In the genomic region with DNA sequence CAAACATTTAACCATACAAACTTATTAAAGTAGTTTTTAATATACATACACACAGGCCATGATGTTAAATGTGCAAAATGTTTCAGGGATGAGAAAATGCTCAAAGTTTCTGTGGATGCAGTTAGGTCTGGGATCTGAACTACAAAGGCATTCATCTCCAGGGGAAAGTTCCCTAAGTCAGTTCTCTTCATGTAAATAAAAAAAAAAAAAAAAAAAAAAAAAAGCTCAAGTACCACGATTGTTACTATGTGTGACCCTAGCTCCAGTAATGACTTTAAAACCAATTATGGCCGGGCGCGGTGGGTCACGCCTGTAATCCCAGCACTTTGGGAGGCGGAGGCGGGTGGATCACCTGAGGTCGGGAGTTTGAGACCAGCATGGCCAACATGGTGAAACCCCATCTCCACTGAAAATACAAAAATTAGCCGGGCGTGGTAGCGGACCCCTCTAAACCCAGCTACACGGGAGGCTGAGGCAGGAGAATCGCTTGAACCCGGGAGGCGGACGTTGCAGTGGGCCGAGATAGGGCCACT, we compare ENCODE assay signal across 8 cellular contexts. TPM values are rescaled to one million over a fixed set of nuclear protein-coding genes. Genes with fewer than 3 reads are reported as not detected.
DNase-seq lines count a peak whose midpoint lies in the region; ATAC-seq and TF ChIP-seq lines count a peak whose summit lies in the region.
"Not testable (repeated sequence)": the region's sequence is repeated elsewhere in the genome, so short reads cannot be mapped to it uniquely, and the experiment has no call there.

No MANE protein-coding gene starts in this region.

- not testable (repeated sequence) for TF ChIP-seq CTCF in Caco-2 (IDR thresholded peaks at IDR 0.05; ENCODE audit: insufficient read depth in 1 of 2, low read depth in 1 of 2, low read length in 1 of 2, severe bottlenecking in 1 of 2, unreplicated experiment in 1 of 2); endodermal cell (conservative IDR thresholded peaks at IDR 0.05); type B pancreatic cell (conservative IDR thresholded peaks at IDR 0.05)

- H3K36me3 Mint-ChIP-seq in Caco-2 (ENCODE audit: insufficient read depth, unreplicated experiment) (peaks cover 18% of the 10 kb centered on the region), endodermal cell (ENCODE audit: low read depth) (peaks cover 39% of the 10 kb centered on the region), immature natural killer cell (peaks cover 8 to 29% (median 23%) of the 10 kb centered on the region in 3 donors), type B pancreatic cell (peaks cover 18% of the 10 kb centered on the region)
- H3K36me3 Mint-ChIP-seq in T-helper 2 cell treated with Interferon-gamma antibody and Interleukin-4, amounts not matched to agents 5 μg/mL and 100 μg/mL, for 36 hours (ENCODE audit: low read depth), result peaks cover 46% of the 10 kb centered on the region
- peaks cover 48% of the 10 kb centered on the region for H3K36me3 Mint-ChIP-seq in activated naive CD8-positive, alpha-beta T cell treated with anti-CD3 and anti-CD28 coated beads, Interleukin-2, amount 50 U/mL, for 24 hours (ENCODE audit: low read depth)

- H3K9me3 ChIP-seq in Caco-2; KOPT-K1 (ENCODE audit: insufficient read depth, low read length, poor library complexity, severe bottlenecking); endodermal cell (ENCODE audit: control insufficient read depth, low read length); neuron (ENCODE audit: low read length): not testable (repeated sequence)

- POLR2A ChIA-PET in Caco-2 (lab: Charles Lee), result not testable (repeated sequence)

- ATAC-seq in activated naive CD8-positive, alpha-beta T cell treated with anti-CD3 and anti-CD28 coated beads, Interleukin-2, amount 50 U/mL, for 24 hours, result not testable (repeated sequence)

- not testable (repeated sequence) for H3K27ac Mint-ChIP-seq in Caco-2 (ENCODE audit: unreplicated experiment); endodermal cell; type B pancreatic cell
- H3K27ac Mint-ChIP-seq in T-helper 2 cell treated with Interferon-gamma antibody and Interleukin-4, amounts not matched to agents 5 μg/mL and 100 μg/mL, for 36 hours, result peak overlapping the region; percentile 95
- peak overlapping the region; percentile 85 for H3K27ac Mint-ChIP-seq in activated naive CD8-positive, alpha-beta T cell treated with anti-CD3 and anti-CD28 coated beads, Interleukin-2, amount 50 U/mL, for 24 hours
- peak overlapping the region in 4 of 6 donors; percentile 21 to 95 (median 60) for H3K27ac Mint-ChIP-seq in immature natural killer cell

- H3K4me3 ChIP-seq in Caco-2 (ENCODE audit: low read depth, low read length) (peak overlapping the region; percentile 82), endodermal cell (ENCODE audit: low read length) (peak overlapping the region; percentile 98), neuron (ENCODE audit: low read length) (peak overlapping the region; percentile 65)

- H3K27me3 ChIP-seq in Caco-2 (replicated peaks; ENCODE audit: control insufficient read depth, insufficient read depth, low read length); endodermal cell (ENCODE audit: control insufficient read depth, insufficient read depth, low read length, poor library complexity, severe bottlenecking); neuron (ENCODE audit: insufficient read depth, low read length): not testable (repeated sequence)

- not testable (repeated sequence) for DNase-seq in Caco-2; T-helper 2 cell treated with Interferon-gamma antibody and Interleukin-4, amounts not matched to agents 5 μg/mL and 100 μg/mL, for 36 hours (ENCODE audit: low spot score); activated naive CD8-positive, alpha-beta T cell treated with anti-CD3 and anti-CD28 coated beads, Interleukin-2, amount 50 U/mL, for 24 hours; endodermal cell; immature natural killer cell; type B pancreatic cell (ENCODE audit: extremely low spot score, unreplicated experiment)

- not testable (repeated sequence) for H3K4me1 ChIP-seq in Caco-2; endodermal cell (ENCODE audit: control insufficient read depth, insufficient read depth, low read length)
- H3K4me1 ChIP-seq in neuron (ENCODE audit: insufficient read depth, low read length), result peaks cover 11% of the 10 kb centered on the region

- not testable (repeated sequence) for H2AFZ ChIP-seq in neuron (ENCODE audit: low read depth, low read length)

- H3K36me3 ChIP-seq in Caco-2 (ENCODE audit: control insufficient read depth, insufficient read depth, low read length), result not testable (repeated sequence)
- H3K36me3 ChIP-seq in KOPT-K1 (ENCODE audit: insufficient read depth, low read length) (peaks cover 48% of the 10 kb centered on the region), endodermal cell (ENCODE audit: control insufficient read depth, insufficient read depth, low read length) (peaks cover 46% of the 10 kb centered on the region), neuron (ENCODE audit: insufficient read depth, low read length) (peaks cover 41% of the 10 kb centered on the region)

- H3K4me3 Mint-ChIP-seq in Caco-2 (ENCODE audit: unreplicated experiment) (peak overlapping the region; percentile 72), endodermal cell (peak overlapping the region; percentile 83), immature natural killer cell (peak overlapping the region; percentile 92 to 95 (median 95)), type B pancreatic cell (peak overlapping the region; percentile 95)
- H3K4me3 Mint-ChIP-seq in T-helper 2 cell treated with Interferon-gamma antibody and Interleukin-4, amounts not matched to agents 5 μg/mL and 100 μg/mL, for 36 hours, result peak overlapping the region; percentile 97
- peak overlapping the region; percentile 87 for H3K4me3 Mint-ChIP-seq in activated naive CD8-positive, alpha-beta T cell treated with anti-CD3 and anti-CD28 coated beads, Interleukin-2, amount 50 U/mL, for 24 hours

- H3K9me3 Mint-ChIP-seq in Caco-2 (ENCODE audit: unreplicated experiment); T-helper 2 cell treated with Interferon-gamma antibody and Interleukin-4, amounts not matched to agents 5 μg/mL and 100 μg/mL, for 36 hours; activated naive CD8-positive, alpha-beta T cell treated with anti-CD3 and anti-CD28 coated beads, Interleukin-2, amount 50 U/mL, for 24 hours; endodermal cell; immature natural killer cell; type B pancreatic cell: not testable (repeated sequence)

- BruUV-seq in Caco-2 (replicated peaks; lab: Mats Ljungman, UMichigan), result not testable (repeated sequence)

- CTCF ChIA-PET in Caco-2 (lab: Charles Lee), result not testable (repeated sequence)

- not testable (repeated sequence) for H3K4me1 Mint-ChIP-seq in Caco-2 (ENCODE audit: low read depth, unreplicated experiment)
- H3K4me1 Mint-ChIP-seq in T-helper 2 cell treated with Interferon-gamma antibody and Interleukin-4, amounts not matched to agents 5 μg/mL and 100 μg/mL, for 36 hours (ENCODE audit: low read depth), result peaks cover 26% of the 10 kb centered on the region
- peaks cover 57% of the 10 kb centered on the region for H3K4me1 Mint-ChIP-seq in activated naive CD8-positive, alpha-beta T cell treated with anti-CD3 and anti-CD28 coated beads, Interleukin-2, amount 50 U/mL, for 24 hours
- H3K4me1 Mint-ChIP-seq in endodermal cell (peaks cover 17% of the 10 kb centered on the region), immature natural killer cell (peaks cover 34 to 60% of the 10 kb centered on the region in 2 donors), type B pancreatic cell (ENCODE audit: unreplicated experiment) (peaks cover 11% of the 10 kb centered on the region)

- intact Hi-C loops in Caco-2 (cut with micrococcal nuclease; ENCODE audit: unreplicated experiment), result not testable (repeated sequence)

- H3K27ac ChIP-seq in KOPT-K1 (ENCODE audit: low read depth, low read length, poor library complexity, severe bottlenecking), result peak overlapping the region; percentile 77
- not testable (repeated sequence) for H3K27ac ChIP-seq in endodermal cell (ENCODE audit: low read depth, low read length)

- H3K9ac ChIP-seq in endodermal cell (ENCODE audit: extremely low read depth, low read length, poor library complexity, severe bottlenecking), result not testable (repeated sequence)

- WGBS in endodermal cell (ENCODE audit: insufficient coverage in 1 of 2, insufficient read length in 1 of 2), 2 experiments, result 87 to 88% methylated on average over 9 to 17 of the region's 17 CpGs

- not testable (repeated sequence) for H3K27me3 Mint-ChIP-seq in Caco-2 (ENCODE audit: insufficient read depth, unreplicated experiment); T-helper 2 cell treated with Interferon-gamma antibody and Interleukin-4, amounts not matched to agents 5 μg/mL and 100 μg/mL, for 36 hours (ENCODE audit: low read depth); activated naive CD8-positive, alpha-beta T cell treated with anti-CD3 and anti-CD28 coated beads, Interleukin-2, amount 50 U/mL, for 24 hours; endodermal cell (ENCODE audit: insufficient read depth); immature natural killer cell (ENCODE audit: low read depth in 3 of 3); type B pancreatic cell

RNA-seq across cellular contexts. Expression of gene SCO1, which starts 1.4 kb away (rescaled TPM):
- 26.3 and 26.8 TPM in 2 replicates for total RNA-seq in Caco-2 (2022)
- total RNA-seq in endodermal cell, result 10 to 100 TPM; 43.3 to 43.9 TPM
- polyA plus RNA-seq in endodermal cell (2013, experiment 1 of 2), result 27.9 TPM
- 25.1 TPM for polyA plus RNA-seq in endodermal cell (2013, experiment 2 of 2)
- polyA plus RNA-seq in immature natural killer cell, result 10 to 100 TPM in 2 of 3 donors, 1 to 10 TPM in 1; 9.1 to 18.3 (median 14.2) TPM
- 34.4 and 35.1 TPM in 2 replicates for total RNA-seq in type B pancreatic cell (ENCODE audit: low replicate concordance)

RNA-seq across cellular contexts. Expression of gene ADPRM, which starts 1.5 kb away (rescaled TPM):
- total RNA-seq in Caco-2 (2022) (2.3 and 2.5 TPM in 2 replicates), endodermal cell (1 to 10 TPM; 6.8 to 8.9 TPM), type B pancreatic cell (ENCODE audit: low replicate concordance) (7.8 and 9.7 TPM in 2 replicates)
- 15.5 TPM for polyA plus RNA-seq in endodermal cell (2013, experiment 1 of 2)
- polyA plus RNA-seq in endodermal cell (2013, experiment 2 of 2), result 11.5 TPM
- polyA plus RNA-seq in immature natural killer cell, result 10 to 100 TPM; 12.7 to 18.4 (median 12.7) TPM

RNA-seq across cellular contexts. Expression of gene TMEM220, which starts 33.9 kb away (rescaled TPM):
- not detected in 2 replicates for total RNA-seq in Caco-2 (2022)
- total RNA-seq in endodermal cell, result 10 to 100 TPM in 1 of 2 donors, 1 to 10 TPM in 1; 1.4 to 10.9 TPM
- 1.7 TPM for polyA plus RNA-seq in endodermal cell (2013, experiment 1 of 2)
- polyA plus RNA-seq in endodermal cell (2013, experiment 2 of 2), result 0.41 TPM
- 1 to 10 TPM; 4.4 to 9.4 (median 7.8) TPM for polyA plus RNA-seq in immature natural killer cell
- total RNA-seq in type B pancreatic cell (ENCODE audit: low replicate concordance), result 3.8 and 7.6 TPM in 2 replicates

RNA-seq across cellular contexts. Expression of gene MYH3, which starts 38.8 kb away (rescaled TPM):
- total RNA-seq in Caco-2 (2022) (2.4 and 2.7 TPM in 2 replicates), endodermal cell (1 to 10 TPM; 1.7 to 2.0 TPM), type B pancreatic cell (ENCODE audit: low replicate concordance) (2.4 and 11.2 TPM in 2 replicates)
- 0.82 TPM for polyA plus RNA-seq in endodermal cell (2013, experiment 1 of 2)
- 1.1 TPM for polyA plus RNA-seq in endodermal cell (2013, experiment 2 of 2)
- polyA plus RNA-seq in immature natural killer cell, result 1 to 10 TPM in 1 of 3 donors, under 1 TPM in 1, not detected in 1; 0.39 to 1.6 TPM
